Comparison of ENCODE assay signal across 23 cellular contexts in the genomic region with DNA sequence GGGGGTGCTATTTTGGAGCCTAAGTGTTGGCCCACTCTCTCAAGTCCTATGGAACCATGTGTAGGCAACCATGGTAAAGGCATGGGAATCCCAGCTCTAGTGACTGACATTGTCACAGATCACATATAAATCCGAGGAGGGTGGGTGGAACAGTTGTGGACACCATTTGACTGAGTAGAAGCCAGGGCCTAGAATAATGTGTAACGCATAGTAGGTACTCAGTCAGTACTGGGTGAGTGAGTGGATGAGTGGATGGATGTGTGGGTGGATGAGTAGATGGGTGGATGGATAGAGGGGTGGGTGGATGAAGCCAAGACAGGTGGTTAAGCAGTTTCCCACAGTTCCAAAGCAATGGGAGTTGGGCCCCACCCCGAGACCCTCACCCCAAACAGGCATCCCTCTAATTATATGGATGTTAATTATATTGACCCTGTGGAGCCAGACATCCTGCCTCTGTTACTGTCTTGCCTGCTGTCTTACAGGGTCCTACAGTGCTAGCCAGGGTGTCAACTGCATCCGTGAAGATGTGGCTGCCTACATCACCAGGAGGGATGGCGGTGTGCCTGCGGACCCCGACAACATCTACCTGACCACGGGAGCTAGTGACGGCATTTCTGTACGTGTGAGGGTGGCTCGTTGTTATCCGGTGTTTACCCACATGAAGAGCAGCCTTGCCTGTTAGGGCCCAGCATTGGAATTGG.
"Had no signal": no experiment of that assay in that cellular context is flagged by ENCODE, and none has a peak within 500 bp of the region (broad histone marks: within the 10 kb centered on the region; RNA-seq: fewer than 3 reads in every experiment).

No MANE protein-coding gene starts in this region.

- H3K4me3 Mint-ChIP-seq: activated naive CD8-positive, alpha-beta T cell; activated T-cell treated with anti-CD3 and anti-CD28 coated beads, Interleukin-2, amount 50 U/mL, for 72 hours; dendritic cell treated with granulocyte-macrophage colony-stimulating factor and Interleukin-4, amounts not matched to agents 40 ng/mL and 50 ng/mL, for 4 days; mesothelial cell of epicardium; naive B cell; nephron progenitor cell had no signal

- H3K36me3 Mint-ChIP-seq: activated naive CD8-positive, alpha-beta T cell; naive B cell had no signal

- H3K4me3 ChIP-seq: body of pancreas, esophagus squamous epithelium, thyroid gland, upper lobe of right lung had no signal

- H3K27ac ChIP-seq: neutrophil, thyroid gland, upper lobe of right lung had no signal

- H3K4me1 Mint-ChIP-seq: mesothelial cell of epicardium had no signal

- H3K27me3 Mint-ChIP-seq: activated naive CD8-positive, alpha-beta T cell; dendritic cell treated with granulocyte-macrophage colony-stimulating factor and Interleukin-4, amounts not matched to agents 40 ng/mL and 50 ng/mL, for 4 days; naive B cell had no signal

- H3K36me3 ChIP-seq: neutrophil, thyroid gland, upper lobe of right lung had no signal

- H3K9me3 Mint-ChIP-seq: activated T-cell treated with anti-CD3 and anti-CD28 coated beads, Interleukin-2, amount 50 U/mL, for 72 hours; dendritic cell treated with granulocyte-macrophage colony-stimulating factor and Interleukin-4, amounts not matched to agents 40 ng/mL and 50 ng/mL, for 4 days; mesothelial cell of epicardium; naive B cell; nephron progenitor cell had no signal

- DNase-seq: activated CD4-positive, alpha-beta T cell treated with anti-CD3 and anti-CD28 coated beads for 4 hours; activated CD4-positive, alpha-beta T cell treated with anti-CD3 and anti-CD28 coated beads, Interleukin-2, amount 50 U/mL, for 4 hours; activated naive CD4-positive, alpha-beta T cell treated with Interleukin-2 at 50 U/mL for 16 hours; activated T-cell treated with anti-CD3 and anti-CD28 coated beads for 4 hours; activated T-cell treated with anti-CD3 and anti-CD28 coated beads, Interleukin-2, amount 50 U/mL, for 72 hours; aorta; body of pancreas; effector CD4-positive, alpha-beta T cell; esophagus squamous epithelium; foreskin melanocyte; glutamatergic neuron; mammary epithelial cell; naive B cell; nephron progenitor cell; small intestine; stimulated activated CD4-positive, alpha-beta T cell treated with anti-CD3 and anti-CD28 coated beads, Interleukin-2, amount 100 ng/mL, for 24 hours; stimulated activated naive CD4-positive, alpha-beta T cell treated with Interleukin-2 at 50 U/mL for 16 hours; thyroid gland; upper lobe of right lung had no signal

- H3K27ac Mint-ChIP-seq: activated naive CD8-positive, alpha-beta T cell; activated T-cell treated with anti-CD3 and anti-CD28 coated beads, Interleukin-2, amount 50 U/mL, for 72 hours; dendritic cell treated with granulocyte-macrophage colony-stimulating factor and Interleukin-4, amounts not matched to agents 40 ng/mL and 50 ng/mL, for 4 days; mesothelial cell of epicardium had no signal

- H3K27me3 ChIP-seq: body of pancreas, esophagus squamous epithelium, neutrophil, thyroid gland, upper lobe of right lung had no signal

- H3K9me3 ChIP-seq: body of pancreas, esophagus squamous epithelium, neutrophil, thyroid gland, upper lobe of right lung had no signal

- H3K4me1 ChIP-seq: upper lobe of right lung had no signal
